7 cellular contexts compared by ENCODE assay signal in genomic region chr1:6198646-6199297, GRCh38. TPM values are rescaled to one million over a fixed set of nuclear protein-coding genes. Genes with fewer than 3 reads are reported as not detected.
DNase-seq lines count a peak whose midpoint lies in the region; ATAC-seq and TF ChIP-seq lines count a peak whose summit lies in the region.
"Had no signal": no experiment of that assay in that cellular context is flagged by ENCODE, and none has a peak within 500 bp of the region (broad histone marks: within the 10 kb centered on the region; RNA-seq: fewer than 3 reads in every experiment).

No MANE protein-coding gene starts in this region.

- peaks cover 14% of the 10 kb centered on the region for H3K4me1 ChIP-seq in mesodermal cell (ENCODE audit: control insufficient read depth, insufficient read depth, low read length, poor library complexity, severe bottlenecking)

- H3K36me3 ChIP-seq in mesodermal cell (ENCODE audit: control insufficient read depth, insufficient read depth, low read length) = peaks cover 41% of the 10 kb centered on the region

- H3K9me3 Mint-ChIP-seq in CD4-positive, alpha-beta T cell = no peaks in the 10 kb centered on the region
- peaks cover 0 to 8% of the 10 kb centered on the region in 2 donors for H3K9me3 Mint-ChIP-seq in activated naive CD4-positive, alpha-beta T cell treated with anti-CD3 and anti-CD28 coated beads, Interleukin-2, amount 50 U/mL, for 72 hours

- TF ChIP-seq CTCF in CD4-positive, alpha-beta T cell (IDR thresholded peaks at IDR 0.05) = no peak

- H3K4me3 Mint-ChIP-seq in CD4-positive, alpha-beta T cell = peak overlapping the region; percentile 91

- no peaks in the 10 kb centered on the region for H3K9me3 ChIP-seq in CD4-positive, alpha-beta T cell (ENCODE audit: control insufficient read depth, low read length)
- no peaks in the 10 kb centered on the region for H3K9me3 ChIP-seq in mesodermal cell (ENCODE audit: control insufficient read depth, low read length)

- intact Hi-C loops in CD4-positive, alpha-beta T cell (cut with DNase I, micrococcal nuclease) = loop anchor here (1.0 to 5.0 kb wide), 3 partner anchors 37 to 589 kb away; partner anchors contain the start of genes NPHP4 (in 2 of the 2), CAMTA1 (in 1 of the 2) and ICMT (in 1 of the 2)

- no peaks in the 10 kb centered on the region for H3K27me3 Mint-ChIP-seq in CD4-positive, alpha-beta T cell

- peaks cover 47% of the 10 kb centered on the region for H3K4me1 Mint-ChIP-seq in CD4-positive, alpha-beta T cell (ENCODE audit: low read depth)

- CTCF ChIA-PET in CD4-positive, alpha-beta T cell (lab: Charles Lee) = interaction anchor here (1.3 to 3.0 kb wide), 3 partner anchors 10 to 48 kb away, joined by 4 to 8 read pairs (median 5); no protein-coding TSS in a partner anchor

- ATAC-seq in CD4-positive, alpha-beta T cell (ENCODE audit: poor library complexity) = peak; percentile 6
- peak; percentile 14 for ATAC-seq in HG02798 (IDR thresholded peaks at IDR 0.05; ENCODE audit: poor library complexity, unreplicated experiment)
- ATAC-seq in activated naive CD4-positive, alpha-beta T cell treated with anti-CD3 and anti-CD28 coated beads, Interleukin-2, amount 50 U/mL, for 72 hours = peak in 1 of 2 donors; percentile 22

- POLR2A ChIA-PET in CD4-positive, alpha-beta T cell (lab: Charles Lee) = interaction anchor here (0.6 to 2.0 kb wide), 7 partner anchors 9 to 404 kb away, joined by 3 to 8 read pairs (median 4); partner anchors contain the start of genes ICMT, KLHL21 and NPHP4

- 0% methylated on average over 27 to 28 of the region's 31 CpGs for WGBS in mesodermal cell (ENCODE audit: insufficient coverage in 2 of 2), 2 experiments

- DNase-seq in CD4-positive, alpha-beta T cell = no peak
- no peak for DNase-seq in activated naive CD4-positive, alpha-beta T cell treated with anti-CD3 and anti-CD28 coated beads, Interleukin-2, amount 50 U/mL, for 72 hours (ENCODE audit: low spot score in 2 of 2)
- no peak for DNase-seq in GOT3 (lab: John Stamatoyannopoulos, UW)
- DNase-seq in NCI-H524 treated with DMSO at 0.1 percent for 48 hours (lab: John Stamatoyannopoulos, UW) = no peak

- H3K27ac ChIP-seq in CD4-positive, alpha-beta T cell (ENCODE audit: low read depth, low read length) = peak overlapping the region; percentile 63
- peak overlapping the region; percentile 71 for H3K27ac ChIP-seq in mesodermal cell (ENCODE audit: low read depth, low read length, severe bottlenecking)

- H3K27me3 ChIP-seq in CD4-positive, alpha-beta T cell (ENCODE audit: control insufficient read depth, insufficient read depth, low read length) = no peaks in the 10 kb centered on the region

- peak overlapping the region; percentile 96 for H3K4me3 ChIP-seq in mesodermal cell (ENCODE audit: extremely low read depth, insufficient read depth, low read length, poor library complexity, severe bottlenecking)

- peak overlapping the region; percentile 84 for H3K27ac Mint-ChIP-seq in CD4-positive, alpha-beta T cell
- peak overlapping the region; percentile 85 to 99 for H3K27ac Mint-ChIP-seq in activated naive CD4-positive, alpha-beta T cell treated with anti-CD3 and anti-CD28 coated beads, Interleukin-2, amount 50 U/mL, for 72 hours

- peaks cover 45% of the 10 kb centered on the region for H3K36me3 Mint-ChIP-seq in CD4-positive, alpha-beta T cell (ENCODE audit: low read depth)
- H3K36me3 Mint-ChIP-seq in activated naive CD4-positive, alpha-beta T cell treated with anti-CD3 and anti-CD28 coated beads, Interleukin-2, amount 50 U/mL, for 72 hours = peaks cover 18 to 38% of the 10 kb centered on the region in 2 donors

RNA-seq across cellular contexts. Expression of gene RPL22, which starts 0.6 kb away (rescaled TPM):
- 100 to 1,000 TPM; 620 to 652 TPM for total RNA-seq in CD4-positive, alpha-beta T cell
- total RNA-seq in activated naive CD4-positive, alpha-beta T cell treated with anti-CD3 and anti-CD28 coated beads, Interleukin-2, amount 50 U/mL, for 72 hours = 100 to 1,000 TPM; 514 to 595 TPM
- 366 TPM for polyA plus RNA-seq in mesodermal cell (2013, experiment 1 of 2)
- polyA plus RNA-seq in mesodermal cell (2013, experiment 2 of 2) = 378 TPM

RNA-seq across cellular contexts. Expression of gene RNF207, which starts 7.1 kb away (rescaled TPM):
- 1 to 10 TPM; 5.4 to 6.8 TPM for total RNA-seq in CD4-positive, alpha-beta T cell
- 10 to 100 TPM in 1 of 2 donors, 1 to 10 TPM in 1; 1.5 to 20.6 TPM for total RNA-seq in activated naive CD4-positive, alpha-beta T cell treated with anti-CD3 and anti-CD28 coated beads, Interleukin-2, amount 50 U/mL, for 72 hours
- 2.5 TPM for polyA plus RNA-seq in mesodermal cell (2013, experiment 1 of 2)
- polyA plus RNA-seq in mesodermal cell (2013, experiment 2 of 2) = 3.8 TPM

RNA-seq across cellular contexts. Expression of gene CHD5, which starts 18.7 kb away (rescaled TPM):
- under 1 TPM; 0.25 to 0.34 TPM for total RNA-seq in CD4-positive, alpha-beta T cell
- under 1 TPM; 0.47 to 0.59 TPM for total RNA-seq in activated naive CD4-positive, alpha-beta T cell treated with anti-CD3 and anti-CD28 coated beads, Interleukin-2, amount 50 U/mL, for 72 hours
- polyA plus RNA-seq in mesodermal cell (2013, experiment 1 of 2) = 0.41 TPM
- polyA plus RNA-seq in mesodermal cell (2013, experiment 2 of 2) = 0.20 TPM

RNA-seq across cellular contexts. Expression of gene ICMT, which starts 37.0 kb away (rescaled TPM):
- 1 to 10 TPM; 1.7 to 3.0 TPM for total RNA-seq in CD4-positive, alpha-beta T cell
- 10 to 100 TPM; 31.6 to 34.1 TPM for total RNA-seq in activated naive CD4-positive, alpha-beta T cell treated with anti-CD3 and anti-CD28 coated beads, Interleukin-2, amount 50 U/mL, for 72 hours
- polyA plus RNA-seq in mesodermal cell (2013, experiment 1 of 2) = 58.3 TPM
- polyA plus RNA-seq in mesodermal cell (2013, experiment 2 of 2) = 55.5 TPM

RNA-seq across cellular contexts. Expression of gene HES3, which starts 45.2 kb away (rescaled TPM):
- total RNA-seq in CD4-positive, alpha-beta T cell = not detected
- total RNA-seq in activated naive CD4-positive, alpha-beta T cell treated with anti-CD3 and anti-CD28 coated beads, Interleukin-2, amount 50 U/mL, for 72 hours = not detected
- not detected for polyA plus RNA-seq in mesodermal cell (2013, experiment 1 of 2)
- not detected for polyA plus RNA-seq in mesodermal cell (2013, experiment 2 of 2)
- total RNA-seq: M059J had no signal
